Comparison of ENCODE assay signal across 8 cellular contexts in genomic region chrX:132615396-132616131, GRCh38.
DNase-seq lines count a peak whose midpoint lies in the region; FAIRE-seq and TF ChIP-seq lines count a peak whose summit lies in the region.

No MANE protein-coding gene starts in this region.

- H3K9ac ChIP-seq in MM.1S (ENCODE audit: low read length), result no peak overlapping the region
- H3K9ac ChIP-seq in endothelial cell of umbilical vein (replicated peaks; ENCODE audit: extremely low read depth, insufficient read depth, low read length), result no peak overlapping the region

- H3K9me3 ChIP-seq in MM.1S (replicated peaks; ENCODE audit: insufficient read depth, low read length), result no peaks in the 10 kb centered on the region
- H3K9me3 ChIP-seq in endothelial cell of umbilical vein (replicated peaks; ENCODE audit: control insufficient read depth, insufficient read depth, low read length), result no peaks in the 10 kb centered on the region

- CTCF ChIA-PET in endothelial cell of umbilical vein (lab: Charles Lee), result interaction anchor here (0.7 to 3.9 kb wide), 12 partner anchors 16 to 774 kb away, joined by 3 to 77 read pairs (median 6); no protein-coding TSS in a partner anchor

- TF ChIP-seq CTCF in MM.1S (IDR thresholded peaks at IDR 0.05; ENCODE audit: low read length) (peak; percentile 69), endothelial cell of umbilical vein (IDR thresholded peaks at IDR 0.05; ENCODE audit: extremely low read depth in 1 of 2, insufficient read depth in 1 of 2, low read depth in 1 of 2, low read length in 2 of 2) (peak; percentile 23 to 41)

- H3K4me1 Mint-ChIP-seq in activated CD4-positive, alpha-beta T cell treated with anti-CD3 and anti-CD28 coated beads, Interleukin-2, amount 10 ng/mL, durations not matched to agents 24 days and 14 days, result no peaks in the 10 kb centered on the region

- no peaks in the 10 kb centered on the region for H3K27me3 Mint-ChIP-seq in activated CD4-positive, alpha-beta T cell treated with anti-CD3 and anti-CD28 coated beads, Interleukin-2, amount 10 ng/mL, durations not matched to agents 24 days and 14 days

- no peaks in the 10 kb centered on the region for H3K79me2 ChIP-seq in MM.1S (ENCODE audit: low read length)
- no peaks in the 10 kb centered on the region for H3K79me2 ChIP-seq in endothelial cell of umbilical vein (ENCODE audit: control insufficient read depth, insufficient read depth, low read length)

- DNase-seq in AG08396 (ENCODE audit: low spot score), result peak; percentile 26
- no peak for DNase-seq in GM12891 (ENCODE audit: insufficient read length, low spot score)
- DNase-seq in MM.1S, result peak; percentile 61
- DNase-seq in activated CD4-positive, alpha-beta T cell treated with anti-CD3 and anti-CD28 coated beads, Interleukin-2, amount 10 ng/mL, durations not matched to agents 24 days and 14 days, result peak; percentile 78
- DNase-seq in endothelial cell of umbilical vein (ENCODE audit: low read depth, low spot score), result peak; percentile 34
- DNase-seq in non-pigmented ciliary epithelial cell (ENCODE audit: low read depth), result peak; percentile 4
- DNase-seq in NCI-H2196 treated with DMSO at 0.1 percent for 48 hours (lab: John Stamatoyannopoulos, UW; ENCODE audit: unreplicated experiment), result no peak
- no peak for DNase-seq in dedifferentiated amniotic fluid mesenchymal stem cell (ENCODE audit: extremely low spot score)

- H3K9me3 Mint-ChIP-seq in activated CD4-positive, alpha-beta T cell treated with anti-CD3 and anti-CD28 coated beads, Interleukin-2, amount 10 ng/mL, durations not matched to agents 24 days and 14 days, result no peaks in the 10 kb centered on the region

- H4K20me1 ChIP-seq in MM.1S (ENCODE audit: insufficient read depth, low read length) (no peaks in the 10 kb centered on the region), endothelial cell of umbilical vein (replicated peaks; ENCODE audit: control insufficient read depth, extremely low read depth, insufficient read depth, low read length) (no peaks in the 10 kb centered on the region)

- intact Hi-C loops in activated CD4-positive, alpha-beta T cell treated with anti-CD3 and anti-CD28 coated beads, Interleukin-2, amount 10 ng/mL, durations not matched to agents 24 days and 14 days (cut with micrococcal nuclease), result loop anchor here (10.0 kb wide), 1 partner anchor 521 kb away; no protein-coding TSS in a partner anchor
- intact Hi-C loops in endothelial cell of umbilical vein (cut with micrococcal nuclease), result loop anchor here (1.0 to 10.0 kb wide), 4 partner anchors 16 to 528 kb away; partner anchors contain the start of gene MBNL3

- H3K27ac ChIP-seq in MM.1S (ENCODE audit: low read length) (no peak overlapping the region), endothelial cell of umbilical vein (ENCODE audit: insufficient read depth, low read depth, low read length) (no peak overlapping the region)

- H3K36me3 ChIP-seq in MM.1S (replicated peaks; ENCODE audit: insufficient read depth, low read length) (no peaks in the 10 kb centered on the region), endothelial cell of umbilical vein (ENCODE audit: control insufficient read depth in 2 of 2, extremely low read depth in 1 of 2, insufficient read depth in 2 of 2, low read length in 2 of 2) (no peaks in the 10 kb centered on the region)

- H3K27me3 ChIP-seq in MM.1S (replicated peaks; ENCODE audit: insufficient read depth, low read length) (no peaks in the 10 kb centered on the region), endothelial cell of umbilical vein (ENCODE audit: control insufficient read depth in 2 of 2, insufficient read depth in 2 of 2, low read length in 2 of 2) (no peaks in the 10 kb centered on the region)

- H3K27ac Mint-ChIP-seq in activated CD4-positive, alpha-beta T cell treated with anti-CD3 and anti-CD28 coated beads, Interleukin-2, amount 10 ng/mL, durations not matched to agents 24 days and 14 days, result no peak overlapping the region

- H2AFZ ChIP-seq in MM.1S (ENCODE audit: low read length) (no peak overlapping the region), endothelial cell of umbilical vein (ENCODE audit: low read depth, low read length) (no peak overlapping the region)

- TF ChIP-seq POLR2A in GM12891 (IDR thresholded peaks at IDR 0.05; ENCODE audit: low read depth, low read length) (no peak), endothelial cell of umbilical vein (IDR thresholded peaks at IDR 0.05; ENCODE audit: low read depth, low read length) (no peak)

- POLR2A ChIA-PET in endothelial cell of umbilical vein (lab: Charles Lee), result no interaction called here

- H3K9me2 ChIP-seq in MM.1S (replicated peaks; ENCODE audit: insufficient read depth, low read length), result no peaks in the 10 kb centered on the region

- FAIRE-seq in GM12891 (lab: Jason Lieb, UNC), result peak; percentile 50
- peak; percentile 26 for FAIRE-seq in endothelial cell of umbilical vein (lab: Jason Lieb, UNC)

- H3F3A ChIP-seq in MM.1S (ENCODE audit: insufficient read depth, low read length), result no peaks in the 10 kb centered on the region

- H3K36me3 Mint-ChIP-seq in activated CD4-positive, alpha-beta T cell treated with anti-CD3 and anti-CD28 coated beads, Interleukin-2, amount 10 ng/mL, durations not matched to agents 24 days and 14 days (ENCODE audit: low read depth), result no peaks in the 10 kb centered on the region

- no peak overlapping the region for H3K4me3 Mint-ChIP-seq in activated CD4-positive, alpha-beta T cell treated with anti-CD3 and anti-CD28 coated beads, Interleukin-2, amount 10 ng/mL, durations not matched to agents 24 days and 14 days

- H3K4me3 ChIP-seq in MM.1S (ENCODE audit: low read length) (no peak overlapping the region), endothelial cell of umbilical vein (replicated peaks in 1 of 3; ENCODE audit: insufficient read depth in 1 of 3, low read depth in 1 of 3, low read length in 3 of 3) (no peak overlapping the region)

- no peaks in the 10 kb centered on the region for H3K9me1 ChIP-seq in endothelial cell of umbilical vein (replicated peaks; ENCODE audit: control insufficient read depth, extremely low read depth, insufficient read depth, low read length)

- dilution Hi-C loops in endothelial cell of umbilical vein (cut with MboI; ENCODE audit: extremely low pct_ligation_motif_present, low sequenced_read_pairs), result no loop called here

- H3K4me2 ChIP-seq in MM.1S (ENCODE audit: low read depth, low read length) (no peak overlapping the region), endothelial cell of umbilical vein (ENCODE audit: insufficient read depth, low read length) (no peak overlapping the region)

- BruUV-seq in endothelial cell of umbilical vein (replicated peaks; lab: Mats Ljungman, UMichigan), result no TSS peak

- H3K4me1 ChIP-seq in MM.1S (ENCODE audit: low read length) (no peaks in the 10 kb centered on the region), endothelial cell of umbilical vein (ENCODE audit: control insufficient read depth, extremely low read depth, insufficient read depth, low read length) (no peaks in the 10 kb centered on the region)

TF ChIP-seq in GM12891, 5 proteins besides CTCF, POLR2A, EP300 and RAD21:
- TF ChIP-seq TAF1 (IDR thresholded peaks at IDR 0.05; ENCODE audit: low read depth, low read length), result no peak
- no peak for TF ChIP-seq POU2F2 (IDR thresholded peaks at IDR 0.05; ENCODE audit: low read depth, low read length)
- TF ChIP-seq PAX5 (IDR thresholded peaks at IDR 0.05; ENCODE audit: insufficient read depth, low read length, severe bottlenecking), result no peak
- no peak for TF ChIP-seq POLR2AphosphoS5 (IDR thresholded peaks at IDR 0.05; ENCODE audit: low read depth, low read length)
- no peak for TF ChIP-seq SPI1 (IDR thresholded peaks at IDR 0.05; ENCODE audit: low read depth, low read length)

TF ChIP-seq in endothelial cell of umbilical vein, 7 proteins besides CTCF, POLR2A, EP300 and RAD21:
- TF ChIP-seq JUN (IDR thresholded peaks at IDR 0.05; ENCODE audit: borderline replicate concordance, insufficient read depth, insufficient read length, low read depth) (no peak), MAX (IDR thresholded peaks at IDR 0.05; ENCODE audit: insufficient read depth, insufficient read length) (no peak), FOS (IDR thresholded peaks at IDR 0.05; ENCODE audit: borderline replicate concordance, insufficient read depth, low read length) (no peak), EZH2 (IDR thresholded peaks at IDR 0.05; ENCODE audit: borderline replicate concordance, low read depth, low read length, severe bottlenecking) (no peak), MYC (IDR thresholded peaks at IDR 0.05; ENCODE audit: low read depth, low read length) (no peak), POLR2AphosphoS5 (IDR thresholded peaks at IDR 0.05; ENCODE audit: insufficient read depth, low read depth, low read length) (no peak), GATA2 (IDR thresholded peaks at IDR 0.05; ENCODE audit: insufficient read depth, insufficient read length, low read depth, low read length) (no peak)
TF ChIP-seq in endothelial cell of umbilical vein: peak in this region for 0.

Comparison
In these comparisons a context has a peak if more than half of its experiments do, and no peak if none do; other contexts are left out.
1. DNase-seq: peak in AG08396 (single experiment), MM.1S (single experiment), activated CD4-positive, alpha-beta T cell treated with anti-CD3 and anti-CD28 coated beads, Interleukin-2, amount 10 ng/mL, durations not matched to agents 24 days and 14 days (single experiment), endothelial cell of umbilical vein (single experiment) and non-pigmented ciliary epithelial cell (single experiment); none in GM12891 (single experiment), NCI-H2196 treated with DMSO at 0.1 percent for 48 hours (single experiment) and dedifferentiated amniotic fluid mesenchymal stem cell (single experiment).